In the genomic region with DNA sequence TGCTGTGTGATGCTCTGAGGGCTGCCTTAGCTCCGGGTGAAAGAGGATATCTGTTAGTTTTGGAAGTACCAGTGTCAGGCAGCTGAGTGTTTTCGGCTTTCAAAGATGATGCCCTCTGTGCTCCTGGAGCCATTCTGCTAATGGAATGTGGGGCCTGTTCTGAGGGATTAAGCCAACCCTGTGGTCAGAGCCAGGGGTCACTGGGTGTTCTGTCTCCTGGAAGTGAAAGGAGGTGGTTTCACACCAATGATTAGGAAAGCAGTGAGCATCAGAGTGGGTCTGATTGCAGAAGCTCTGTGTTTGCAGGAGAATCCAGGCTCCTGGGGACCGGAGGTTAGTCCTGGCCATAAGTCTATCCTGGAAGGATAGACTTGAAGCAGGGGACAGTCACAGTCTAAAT, we compare ENCODE assay signal across 16 cellular contexts.
DNase-seq lines count a peak whose midpoint lies in the region; ATAC-seq and TF ChIP-seq lines count a peak whose summit lies in the region.
"Had no signal": no experiment of that assay in that cellular context is flagged by ENCODE, and none has a peak within 500 bp of the region (broad histone marks: within the 10 kb centered on the region; RNA-seq: fewer than 3 reads in every experiment).

No MANE protein-coding gene starts in this region.

- H3K36me3 ChIP-seq in CD8-positive, alpha-beta T cell (ENCODE audit: insufficient read depth, low read length) = no peaks in the 10 kb centered on the region

- peaks cover 16% of the 10 kb centered on the region for H3K4me1 Mint-ChIP-seq in nephron
- H3K4me1 Mint-ChIP-seq in activated naive CD4-positive, alpha-beta T cell treated with anti-CD3 and anti-CD28 coated beads for 36 hours (ENCODE audit: low read depth) = no peaks in the 10 kb centered on the region
- no peaks in the 10 kb centered on the region for H3K4me1 Mint-ChIP-seq in CD8-positive, alpha-beta T cell (ENCODE audit: low read depth)
- H3K4me1 Mint-ChIP-seq: CD4-positive, alpha-beta memory T cell; GM23338 had no signal

- TF ChIP-seq CTCF in nephron (IDR thresholded peaks at IDR 0.05; ENCODE audit: unreplicated experiment in 3 of 3) = no peak
- TF ChIP-seq CTCF in CD8-positive, alpha-beta T cell (IDR thresholded peaks at IDR 0.05) = no peak

- no peaks in the 10 kb centered on the region for H3K9me3 ChIP-seq in CD8-positive, alpha-beta T cell (ENCODE audit: low read length)

- H3K27ac ChIP-seq in CD8-positive, alpha-beta T cell (ENCODE audit: low read depth, low read length) = no peak overlapping the region
- H3K27ac ChIP-seq: C4-2B had no signal

- H3K4me1 ChIP-seq in CD8-positive, alpha-beta T cell (ENCODE audit: insufficient read depth, low read length) = no peaks in the 10 kb centered on the region

- DNase-seq in glomerular visceral epithelial cell (ENCODE audit: extremely low spot score) (peak; percentile 15), posterior vena cava (ENCODE audit: low spot score) (peak; percentile 34), AG20443 (ENCODE audit: low spot score) (no peak), SIG-M5 (lab: John Stamatoyannopoulos, UW) (no peak)
- no peak for DNase-seq in activated naive CD4-positive, alpha-beta T cell treated with anti-CD3 and anti-CD28 coated beads for 36 hours
- DNase-seq in CD8-positive, alpha-beta T cell = no peak
- DNase-seq: ACHN; AML-193; Calu3; CD4-positive, alpha-beta memory T cell; DMS79 treated with DMSO at 0.1 percent for 48 hours; GF-D8; HCEC 1CT had no signal

- intact Hi-C loops in posterior vena cava (cut with DNase I) = no loop called here
- intact Hi-C loops in activated naive CD4-positive, alpha-beta T cell treated with anti-CD3 and anti-CD28 coated beads for 36 hours (cut with micrococcal nuclease) = no loop called here
- intact Hi-C loops in CD8-positive, alpha-beta T cell (cut with DNase I, micrococcal nuclease) = no loop called here

- H3K4me3 Mint-ChIP-seq in nephron = no peak overlapping the region
- H3K4me3 Mint-ChIP-seq in activated naive CD4-positive, alpha-beta T cell treated with anti-CD3 and anti-CD28 coated beads for 36 hours = no peak overlapping the region
- no peak overlapping the region for H3K4me3 Mint-ChIP-seq in CD8-positive, alpha-beta T cell
- H3K4me3 Mint-ChIP-seq: CD4-positive, alpha-beta memory T cell; GM23338 had no signal

- ATAC-seq in CD8-positive, alpha-beta T cell = no peak
- ATAC-seq: GM23338 had no signal

- H3K9me3 Mint-ChIP-seq in nephron = peaks cover 3% of the 10 kb centered on the region
- peaks cover 4% of the 10 kb centered on the region for H3K9me3 Mint-ChIP-seq in activated naive CD4-positive, alpha-beta T cell treated with anti-CD3 and anti-CD28 coated beads for 36 hours
- H3K9me3 Mint-ChIP-seq in CD8-positive, alpha-beta T cell = peaks cover under 1% of the 10 kb centered on the region

- POLR2A ChIA-PET in CD8-positive, alpha-beta T cell (lab: Charles Lee) = no interaction called here

- CTCF ChIA-PET in activated naive CD4-positive, alpha-beta T cell treated with anti-CD3 and anti-CD28 coated beads for 36 hours (lab: Charles Lee) = no interaction called here
- CTCF ChIA-PET in CD8-positive, alpha-beta T cell (lab: Charles Lee) = no interaction called here

- H3K27me3 Mint-ChIP-seq in nephron (ENCODE audit: low read depth) = peaks cover 9% of the 10 kb centered on the region
- H3K27me3 Mint-ChIP-seq in activated naive CD4-positive, alpha-beta T cell treated with anti-CD3 and anti-CD28 coated beads for 36 hours (ENCODE audit: low read depth) = peaks cover 2% of the 10 kb centered on the region
- no peaks in the 10 kb centered on the region for H3K27me3 Mint-ChIP-seq in CD8-positive, alpha-beta T cell (ENCODE audit: low read depth)

- H3K27ac Mint-ChIP-seq in nephron = peak overlapping the region in 2 of 3 experiments; percentile 36 to 54
- H3K27ac Mint-ChIP-seq in activated naive CD4-positive, alpha-beta T cell treated with anti-CD3 and anti-CD28 coated beads for 36 hours = no peak overlapping the region
- no peak overlapping the region for H3K27ac Mint-ChIP-seq in CD8-positive, alpha-beta T cell
- H3K27ac Mint-ChIP-seq: CD4-positive, alpha-beta memory T cell; GM23338 had no signal

- H3K4me3 ChIP-seq in CD8-positive, alpha-beta T cell (ENCODE audit: low read depth, low read length) = no peak overlapping the region
- H3K4me3 ChIP-seq: GM23338 had no signal

- H3K36me3 Mint-ChIP-seq in nephron (ENCODE audit: low read depth) = peaks cover 3% of the 10 kb centered on the region
- no peaks in the 10 kb centered on the region for H3K36me3 Mint-ChIP-seq in activated naive CD4-positive, alpha-beta T cell treated with anti-CD3 and anti-CD28 coated beads for 36 hours (ENCODE audit: low read depth)
- no peaks in the 10 kb centered on the region for H3K36me3 Mint-ChIP-seq in CD8-positive, alpha-beta T cell
- H3K36me3 Mint-ChIP-seq: CD4-positive, alpha-beta memory T cell had no signal

- H3K27me3 ChIP-seq in CD8-positive, alpha-beta T cell (ENCODE audit: insufficient read depth, low read length) = no peaks in the 10 kb centered on the region

Comparison
In these comparisons a context has a peak if more than half of its experiments do, and no peak if none do; other contexts are left out.
1. DNase-seq: peak in glomerular visceral epithelial cell (single experiment) and posterior vena cava (single experiment); none in AG20443 (single experiment), SIG-M5 (single experiment), activated naive CD4-positive, alpha-beta T cell treated with anti-CD3 and anti-CD28 coated beads for 36 hours (single experiment) and CD8-positive, alpha-beta T cell (0 of 7).
2. H3K27ac Mint-ChIP-seq: peak in nephron (2 of 3); none in activated naive CD4-positive, alpha-beta T cell treated with anti-CD3 and anti-CD28 coated beads for 36 hours (single experiment) and CD8-positive, alpha-beta T cell (single experiment).